8 cellular contexts compared by ENCODE assay signal in genomic region chr3:52056521-52056967, GRCh38. TPM values are rescaled to one million over a fixed set of nuclear protein-coding genes. Genes with fewer than 3 reads are reported as not detected.
A peak's percentile ranks its signal among the peaks of the same experiment; 100 is the strongest.
DNase-seq lines count a peak whose midpoint lies in the region; ATAC-seq and TF ChIP-seq lines count a peak whose summit lies in the region.

Gene DUSP7, minus strand, starts transcription at chr3:52056571. Its CDS starts 205 bp downstream, at chr3:52056366.

- peaks cover 53% of the 10 kb centered on the region for H3K4me1 Mint-ChIP-seq in CD14-positive monocyte
- H3K4me1 Mint-ChIP-seq in activated naive CD8-positive, alpha-beta T cell treated with anti-CD3 and anti-CD28 coated beads, Interleukin-2, amount 50 U/mL, for 24 hours, result peaks cover 44% of the 10 kb centered on the region
- H3K4me1 Mint-ChIP-seq in progenitor cell of endocrine pancreas (ENCODE audit: low read depth), result peaks cover 7% of the 10 kb centered on the region

- H3K36me3 ChIP-seq in heart right ventricle (peaks cover 0 to 24% (median 7%) of the 10 kb centered on the region in 9 donors), urinary bladder (ENCODE audit: insufficient read depth) (no peaks in the 10 kb centered on the region)

- intact Hi-C loops in CD14-positive monocyte (cut with micrococcal nuclease), result loop anchor here (2.0 to 5.0 kb wide), 4 partner anchors 64 to 114 kb away; partner anchors contain the start of genes PARP3 (in 1 of the 2), POC1A (in 1 of the 2) and RRP9 (in 1 of the 2)
- intact Hi-C loops in heart right ventricle (cut with DNase I), result loop anchor here in 6 of 10 donors (2.0 to 5.0 kb wide), 6 partner anchors 51 to 114 kb away; partner anchors contain the start of genes PARP3 (in 1 of the 6) and RRP9 (in 1 of the 6)

- no peaks in the 10 kb centered on the region for H3K9me3 ChIP-seq in heart right ventricle

- H3K27ac ChIP-seq in heart right ventricle (peak within 1 kb of the TSS; percentile 89 to 98 (median 96)), urinary bladder (ENCODE audit: low read depth) (peak within 1 kb of the TSS; percentile 68)

- H3K4me1 ChIP-seq in heart right ventricle (peaks cover 7 to 58% (median 46%) of the 10 kb centered on the region in 9 donors), urinary bladder (ENCODE audit: insufficient read depth) (peaks cover 2% of the 10 kb centered on the region)

- no peak for TF ChIP-seq RAD21 in Ishikawa (IDR thresholded peaks at IDR 0.05; ENCODE audit: low read depth)

- H3K9me3 Mint-ChIP-seq in CD14-positive monocyte (peaks cover 0 to 1% (median 0%) of the 10 kb centered on the region in 7 donors), progenitor cell of endocrine pancreas (ENCODE audit: low read depth) (no peaks in the 10 kb centered on the region)
- no peaks in the 10 kb centered on the region for H3K9me3 Mint-ChIP-seq in activated naive CD8-positive, alpha-beta T cell treated with anti-CD3 and anti-CD28 coated beads, Interleukin-2, amount 50 U/mL, for 24 hours

- H3K27me3 ChIP-seq in heart right ventricle, result no peaks in the 10 kb centered on the region

- H3K4me3 Mint-ChIP-seq in CD14-positive monocyte (peak within 1 kb of the TSS; percentile 91 to 96), progenitor cell of endocrine pancreas (ENCODE audit: low read depth) (peak within 1 kb of the TSS; percentile 85)
- H3K4me3 Mint-ChIP-seq in activated naive CD8-positive, alpha-beta T cell treated with anti-CD3 and anti-CD28 coated beads, Interleukin-2, amount 50 U/mL, for 24 hours, result peak within 1 kb of the TSS; percentile 92

- H3K27me3 Mint-ChIP-seq in CD14-positive monocyte (ENCODE audit: low read depth in 3 of 3) (peaks cover 0 to 6% (median 0%) of the 10 kb centered on the region in 3 donors), progenitor cell of endocrine pancreas (peaks cover 15% of the 10 kb centered on the region)
- H3K27me3 Mint-ChIP-seq in activated naive CD8-positive, alpha-beta T cell treated with anti-CD3 and anti-CD28 coated beads, Interleukin-2, amount 50 U/mL, for 24 hours, result no peaks in the 10 kb centered on the region

- ATAC-seq in activated naive CD8-positive, alpha-beta T cell treated with anti-CD3 and anti-CD28 coated beads, Interleukin-2, amount 50 U/mL, for 24 hours, result peak; percentile 22
- peak; percentile 44 to 69 (median 52) for ATAC-seq in heart right ventricle

- H3K27ac Mint-ChIP-seq in CD14-positive monocyte (peak within 1 kb of the TSS; percentile 96 to 97 (median 96)), progenitor cell of endocrine pancreas (peak within 1 kb of the TSS; percentile 97)
- H3K27ac Mint-ChIP-seq in activated naive CD8-positive, alpha-beta T cell treated with anti-CD3 and anti-CD28 coated beads, Interleukin-2, amount 50 U/mL, for 24 hours, result peak within 1 kb of the TSS; percentile 95

- TF ChIP-seq CTCF in CD14-positive monocyte (IDR thresholded peaks at IDR 0.05), result no peak
- TF ChIP-seq CTCF in GM20000 (IDR thresholded peaks at IDR 0.05; ENCODE audit: extremely low read depth, missing control alignments), result no peak
- no peak for TF ChIP-seq CTCF in heart right ventricle (IDR thresholded peaks at IDR 0.05)
- no peak for TF ChIP-seq CTCF in progenitor cell of endocrine pancreas (IDR thresholded peaks at IDR 0.05; ENCODE audit: unreplicated experiment)

- WGBS in heart right ventricle, 2 donors, result 0 to 1% methylated on average over 27 to 51 of the region's 51 CpGs
- under 1% methylated on average over 50 of the region's 51 CpGs for WGBS in urinary bladder

- H3K4me3 ChIP-seq in heart right ventricle, result peak within 1 kb of the TSS; percentile 66 to 98 (median 90)
- H3K4me3 ChIP-seq in urinary bladder (ENCODE audit: low read depth, low read length), result peak within 1 kb of the TSS; percentile 89

- DNase-seq in CD14-positive monocyte (ENCODE audit: low spot score) (no peak), GM20000 (ENCODE audit: low spot score) (peak; percentile 90), SW480 (ENCODE audit: low spot score) (peak; percentile 56), heart right ventricle (peak; percentile 69 to 80), progenitor cell of endocrine pancreas (ENCODE audit: low spot score, unreplicated experiment) (peak; percentile 58)
- peak; percentile 77 for DNase-seq in activated naive CD8-positive, alpha-beta T cell treated with anti-CD3 and anti-CD28 coated beads, Interleukin-2, amount 50 U/mL, for 24 hours

- H3K36me3 Mint-ChIP-seq in CD14-positive monocyte (peaks cover 16 to 27% of the 10 kb centered on the region in 2 donors), progenitor cell of endocrine pancreas (ENCODE audit: insufficient read depth) (peaks cover 6% of the 10 kb centered on the region)
- H3K36me3 Mint-ChIP-seq in activated naive CD8-positive, alpha-beta T cell treated with anti-CD3 and anti-CD28 coated beads, Interleukin-2, amount 50 U/mL, for 24 hours (ENCODE audit: low read depth), result peaks cover 10% of the 10 kb centered on the region

- no peak for TF ChIP-seq EP300 in Ishikawa (IDR thresholded peaks at IDR 0.05; ENCODE audit: borderline replicate concordance)

TF ChIP-seq in Ishikawa, 13 proteins besides CTCF, POLR2A, EP300 and RAD21:
- TF ChIP-seq TEAD4 (IDR thresholded peaks at IDR 0.05) (0 out of 2 replicates have a peak, but pooled peaks have one; percentile 7), TAF1 (IDR thresholded peaks at IDR 0.05; ENCODE audit: low read depth) (0 out of 2 replicates have a peak, but pooled peaks have one; percentile 27), ZBTB7A (IDR thresholded peaks at IDR 0.05; ENCODE audit: low read depth) (peak; percentile 92), REST (IDR thresholded peaks at IDR 0.05; ENCODE audit: low read depth) (no peak), MAX (IDR thresholded peaks at IDR 0.05) (peak; percentile 65; the same call in 1 of the 2 replicates), EGR1 (IDR thresholded peaks at IDR 0.05) (no peak), YY1 (IDR thresholded peaks at IDR 0.05; ENCODE audit: low read depth) (no peak), TCF12 (IDR thresholded peaks at IDR 0.05; ENCODE audit: low read depth) (no peak; the same call in 1 of the 2 replicates)

RNA-seq across cellular contexts. Expression of gene DUSP7, which starts in this region (rescaled TPM):
- polyA plus RNA-seq in CD14-positive monocyte, result 1 to 10 TPM; 2.8 to 3.9 TPM
- total RNA-seq in heart right ventricle, result 10 to 100 TPM; 11.3 to 29.7 (median 15.8) TPM
- 10 to 100 TPM; 10.4 to 19.2 TPM for polyA plus RNA-seq in heart right ventricle
- 10.1 and 10.3 TPM in 2 replicates for total RNA-seq in progenitor cell of endocrine pancreas
- 8.2 TPM for total RNA-seq in urinary bladder
- 14.3 TPM for polyA plus RNA-seq in urinary bladder
